In genomic region chr4:131426023-131426758, GRCh38 we compare ENCODE assay signal across 17 cellular contexts.
DNase-seq lines count a peak whose midpoint lies in the region; ATAC-seq, FAIRE-seq and TF ChIP-seq lines count a peak whose summit lies in the region.
"Had no signal": no experiment of that assay in that cellular context is flagged by ENCODE, and none has a peak within 500 bp of the region (broad histone marks: within the 10 kb centered on the region; RNA-seq: fewer than 3 reads in every experiment).

No MANE protein-coding gene starts in this region.

- H3K9me3 ChIP-seq in Caco-2 (no peaks in the 10 kb centered on the region), osteoblast (ENCODE audit: low read depth, low read length) (peaks cover 2% of the 10 kb centered on the region)
- H3K9me3 ChIP-seq: gastroesophageal sphincter, Peyer's patch had no signal

- CTCF ChIA-PET in Caco-2 (lab: Charles Lee) = no interaction called here

- H3K4me3 ChIP-seq in GM12865 (ENCODE audit: low read depth, low read length) (no peak overlapping the region), Caco-2 (ENCODE audit: low read depth, low read length) (no peak overlapping the region), osteoblast (ENCODE audit: insufficient read depth, low read length) (no peak overlapping the region)
- H3K4me3 ChIP-seq: gastroesophageal sphincter, mucosa of descending colon, Peyer's patch had no signal

- H3K27ac Mint-ChIP-seq in Caco-2 (ENCODE audit: unreplicated experiment) = no peak overlapping the region
- H3K27ac Mint-ChIP-seq: activated CD4-positive, alpha-beta memory T cell treated with anti-CD3 and anti-CD28 coated beads, Interleukin-2, amount 10 ng/mL, durations not matched to agents 7 days and 5 days; T-helper 2 cell treated with Interferon-gamma antibody and Interleukin-4, amounts not matched to agents 5 μg/mL and 100 μg/mL, for 36 hours had no signal

- H3K27ac ChIP-seq in osteoblast (ENCODE audit: low read depth, low read length) = no peak overlapping the region
- H3K27ac ChIP-seq: gastroesophageal sphincter, Peyer's patch had no signal

- no peak for TF ChIP-seq CTCF in GM12865 (IDR thresholded peaks at IDR 0.05; ENCODE audit: insufficient read depth, low read depth, low read length, missing control alignments)
- TF ChIP-seq CTCF in Caco-2 (IDR thresholded peaks at IDR 0.05; ENCODE audit: insufficient read depth in 1 of 2, low read depth in 1 of 2, low read length in 1 of 2, severe bottlenecking in 1 of 2, unreplicated experiment in 1 of 2) = no peak
- no peak for TF ChIP-seq CTCF in osteoblast (IDR thresholded peaks at IDR 0.05; ENCODE audit: extremely low read depth, low read depth, low read length)

- no peak overlapping the region for H3K4me2 ChIP-seq in osteoblast (ENCODE audit: insufficient read depth, low read length)

- H3K36me3 Mint-ChIP-seq in Caco-2 (ENCODE audit: insufficient read depth, unreplicated experiment) = no peaks in the 10 kb centered on the region

- BruUV-seq in Caco-2 (replicated peaks; lab: Mats Ljungman, UMichigan) = no TSS peak

- TF ChIP-seq POLR2A in H54 (IDR thresholded peaks at IDR 0.05; ENCODE audit: low read depth, low read length) = no peak

- H4K20me1 ChIP-seq in osteoblast (ENCODE audit: insufficient read depth, low read length) = no peaks in the 10 kb centered on the region

- ATAC-seq in GM21526 (IDR thresholded peaks at IDR 0.05; ENCODE audit: low FRiP score, unreplicated experiment) = peak; percentile 70
- peak; percentile 50 for ATAC-seq in HG03354 (IDR thresholded peaks at IDR 0.05; ENCODE audit: poor library complexity, severe bottlenecking, unreplicated experiment)
- ATAC-seq: gastroesophageal sphincter, mucosa of descending colon had no signal

- POLR2A ChIA-PET in Caco-2 (lab: Charles Lee) = no interaction called here

- H3K79me2 ChIP-seq in osteoblast (ENCODE audit: insufficient read depth, low read length) = no peaks in the 10 kb centered on the region

- H3K27me3 Mint-ChIP-seq in Caco-2 (ENCODE audit: insufficient read depth, unreplicated experiment) = no peaks in the 10 kb centered on the region
- H3K27me3 Mint-ChIP-seq: activated CD4-positive, alpha-beta memory T cell treated with anti-CD3 and anti-CD28 coated beads, Interleukin-2, amount 10 ng/mL, durations not matched to agents 7 days and 5 days had no signal

- intact Hi-C loops in Caco-2 (cut with micrococcal nuclease; ENCODE audit: unreplicated experiment) = no loop called here

- H3K4me1 ChIP-seq in Caco-2 (no peaks in the 10 kb centered on the region), osteoblast (ENCODE audit: insufficient read depth, low read length) (no peaks in the 10 kb centered on the region)
- H3K4me1 ChIP-seq: gastroesophageal sphincter, Peyer's patch had no signal

- no peak overlapping the region for H3K4me3 Mint-ChIP-seq in Caco-2 (ENCODE audit: unreplicated experiment)
- H3K4me3 Mint-ChIP-seq: activated CD4-positive, alpha-beta memory T cell treated with anti-CD3 and anti-CD28 coated beads, Interleukin-2, amount 10 ng/mL, durations not matched to agents 7 days and 5 days; T-helper 2 cell treated with Interferon-gamma antibody and Interleukin-4, amounts not matched to agents 5 μg/mL and 100 μg/mL, for 36 hours had no signal

- H3K27me3 ChIP-seq in Caco-2 (replicated peaks; ENCODE audit: control insufficient read depth, insufficient read depth, low read length) = no peaks in the 10 kb centered on the region
- no peaks in the 10 kb centered on the region for H3K27me3 ChIP-seq in osteoblast (ENCODE audit: insufficient read depth, low read length)
- H3K27me3 ChIP-seq: gastroesophageal sphincter, Peyer's patch had no signal

- DNase-seq in GM12865 (ENCODE audit: low read depth) = peak; percentile 55
- DNase-seq in RKO (ENCODE audit: low spot score) = peak; percentile 3
- DNase-seq in Caco-2 = no peak
- no peak for DNase-seq in stimulated activated CD4-positive, alpha-beta T cell treated with anti-CD3 and anti-CD28 coated beads, Interleukin-2, amount 100 ng/mL, for 24 hours
- DNase-seq in osteoblast (ENCODE audit: insufficient read length, low spot score, missing footprints) = no peak
- no peak for DNase-seq in H54 (ENCODE audit: insufficient read length, low spot score)
- DNase-seq: activated CD4-positive, alpha-beta memory T cell treated with anti-CD3 and anti-CD28 coated beads, Interleukin-2, amount 10 ng/mL, durations not matched to agents 7 days and 5 days; activated effector memory CD4-positive, alpha-beta T cell treated with Interleukin-2 at 50 U/mL for 16 hours; mucosa of descending colon; NCI-H2171; Peyer's patch; stimulated activated CD8-positive, alpha-beta memory T cell treated with anti-CD3 and anti-CD28 coated beads, Interleukin-4, amount 100 ng/mL, for 48 hours had no signal

- no peak overlapping the region for H2AFZ ChIP-seq in osteoblast (ENCODE audit: low read length)

- no peaks in the 10 kb centered on the region for H3K4me1 Mint-ChIP-seq in Caco-2 (ENCODE audit: low read depth, unreplicated experiment)
- H3K4me1 Mint-ChIP-seq: activated CD4-positive, alpha-beta memory T cell treated with anti-CD3 and anti-CD28 coated beads, Interleukin-2, amount 10 ng/mL, durations not matched to agents 7 days and 5 days had no signal

- H3K36me3 ChIP-seq in Caco-2 (ENCODE audit: control insufficient read depth, insufficient read depth, low read length) (no peaks in the 10 kb centered on the region), osteoblast (ENCODE audit: insufficient read depth, low read length) (no peaks in the 10 kb centered on the region)
- H3K36me3 ChIP-seq: gastroesophageal sphincter, Peyer's patch had no signal

- peaks cover 18% of the 10 kb centered on the region for H3K9me3 Mint-ChIP-seq in Caco-2 (ENCODE audit: unreplicated experiment)

- no peak for FAIRE-seq in H54 (lab: Jason Lieb, UNC)
- FAIRE-seq: islet of Langerhans had no signal

Comparison
In these comparisons a context has a peak if more than half of its experiments do, and no peak if none do; other contexts are left out.
1. DNase-seq: peak in GM12865 (single experiment) and RKO (single experiment); none in Caco-2 (0 of 2), stimulated activated CD4-positive, alpha-beta T cell treated with anti-CD3 and anti-CD28 coated beads, Interleukin-2, amount 100 ng/mL, for 24 hours (0 of 2), osteoblast (single experiment) and H54 (single experiment).